8 cellular contexts compared by ENCODE assay signal in the genomic region with DNA sequence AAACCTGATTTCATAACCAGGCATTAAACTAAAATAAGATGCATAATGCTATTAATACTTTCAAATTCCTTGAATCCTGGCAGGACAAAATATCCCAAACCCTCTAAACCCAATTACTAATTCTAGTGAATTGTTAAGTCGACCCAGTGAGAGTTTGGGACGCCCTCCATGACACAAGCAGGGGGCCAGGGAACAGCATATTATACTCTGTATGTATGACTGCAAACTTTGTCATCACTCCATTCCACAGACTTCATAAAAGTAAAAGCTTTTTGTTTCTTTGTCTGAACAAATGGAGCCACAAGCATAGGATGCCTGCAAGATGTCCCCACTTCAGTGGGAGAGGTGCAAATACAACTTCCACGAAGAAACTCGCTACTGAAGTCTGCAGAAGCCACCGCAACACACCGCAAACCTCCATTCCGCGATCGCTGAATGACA. TPM values are rescaled to one million over a fixed set of nuclear protein-coding genes. Genes with fewer than 3 reads are reported as not detected.
DNase-seq lines count a peak whose midpoint lies in the region; ATAC-seq, FAIRE-seq and TF ChIP-seq lines count a peak whose summit lies in the region.

No MANE protein-coding gene starts in this region.

- no peak for FAIRE-seq in GM12892 (lab: Jason Lieb, UNC)

- no peak for TF ChIP-seq POLR2A in GM12892 (IDR thresholded peaks at IDR 0.05; ENCODE audit: low read depth, low read length)

- H3K9me3 Mint-ChIP-seq in immature natural killer cell: no peaks in the 10 kb centered on the region

- peaks cover 30 to 46% of the 10 kb centered on the region in 2 donors for H3K4me1 Mint-ChIP-seq in immature natural killer cell

- DNase-seq in activated CD8-positive, alpha-beta memory T cell treated with anti-CD3 and anti-CD28 coated beads for 48 hours (ENCODE audit: low read depth in 2 of 3, low spot score in 2 of 3): peak in 2 of 3 experiments; percentile 25 to 31
- no peak for DNase-seq in activated CD8-positive, alpha-beta memory T cell treated with anti-CD3 and anti-CD28 coated beads for 24 hours
- peak; percentile 75 for DNase-seq in activated naive CD4-positive, alpha-beta T cell treated with Interleukin-2 at 50 U/mL for 16 hours
- DNase-seq in immature natural killer cell (peak; percentile 40 to 52 (median 44)), GM12892 (ENCODE audit: insufficient read length) (no peak), NCI-H2029 treated with DMSO at 0.1 percent for 48 hours (lab: John Stamatoyannopoulos, UW) (no peak)
- peak; percentile 79 for DNase-seq in stimulated activated CD8-positive, alpha-beta memory T cell treated with anti-CD3 and anti-CD28 coated beads, Interleukin-4, amount 100 ng/mL, for 48 hours

- peak overlapping the region; percentile 91 to 98 (median 96) for H3K27ac Mint-ChIP-seq in immature natural killer cell

- H3K4me3 Mint-ChIP-seq in immature natural killer cell: peak overlapping the region; percentile 92 to 97 (median 93)

- no peaks in the 10 kb centered on the region for H3K36me3 Mint-ChIP-seq in immature natural killer cell

- ATAC-seq in HG03565 (IDR thresholded peaks at IDR 0.05; ENCODE audit: unreplicated experiment): no peak

- peaks cover 9 to 27% (median 13%) of the 10 kb centered on the region in 3 donors for H3K27me3 Mint-ChIP-seq in immature natural killer cell (ENCODE audit: low read depth in 3 of 3)

RNA-seq across cellular contexts. Expression of gene TP53BP2, which starts 1.2 kb away (rescaled TPM):
- 10 to 100 TPM in 1 of 3 donors, 1 to 10 TPM in 2; 3.5 to 16.7 (median 5.2) TPM for polyA plus RNA-seq in immature natural killer cell
- polyA plus RNA-seq in GM12892 (2012; ENCODE audit: missing spikeins): 12.6 TPM

Comparison
In these comparisons a context has a peak if more than half of its experiments do, and no peak if none do; other contexts are left out.
1. DNase-seq: peak in activated CD8-positive, alpha-beta memory T cell treated with anti-CD3 and anti-CD28 coated beads for 48 hours (2 of 3), activated naive CD4-positive, alpha-beta T cell treated with Interleukin-2 at 50 U/mL for 16 hours (single experiment), immature natural killer cell (3 of 3) and stimulated activated CD8-positive, alpha-beta memory T cell treated with anti-CD3 and anti-CD28 coated beads, Interleukin-4, amount 100 ng/mL, for 48 hours (single experiment); none in activated CD8-positive, alpha-beta memory T cell treated with anti-CD3 and anti-CD28 coated beads for 24 hours (single experiment), GM12892 (single experiment) and NCI-H2029 treated with DMSO at 0.1 percent for 48 hours (single experiment).